21 cellular contexts compared by ENCODE assay signal in genomic region chr12:132405742-132406251, GRCh38.
DNase-seq lines count a peak whose midpoint lies in the region; ATAC-seq, FAIRE-seq and TF ChIP-seq lines count a peak whose summit lies in the region.
"Had no signal": no experiment of that assay in that cellular context is flagged by ENCODE, and none has a peak within 500 bp of the region (broad histone marks: within the 10 kb centered on the region; RNA-seq: fewer than 3 reads in every experiment).

No MANE protein-coding gene starts in this region.

- H4K91ac ChIP-seq in neuronal stem cell (ENCODE audit: low read depth, low read length, poor library complexity), result no peak overlapping the region

- H3K4me3 Mint-ChIP-seq in activated T-helper 2 cell treated with anti-CD3 and anti-CD28 coated beads, Interferon-gamma antibody, Interleukin-2, Interleukin-4, amounts not matched to agents 10 μg/mL and 5 μg/mL and 100 μg/mL, durations not matched to agents 14 hours and 24 hours and 36 hours (ENCODE audit: low read depth), result no peak overlapping the region
- H3K4me3 Mint-ChIP-seq: CD4-positive, alpha-beta T cell; H9 had no signal

- no peak for TF ChIP-seq CTCF in right atrium auricular region (IDR thresholded peaks at IDR 0.05)
- TF ChIP-seq CTCF in right lobe of liver (IDR thresholded peaks at IDR 0.05), result no peak
- no peak for TF ChIP-seq CTCF in HepG2 (CRISPR knock-in tag; IDR thresholded peaks at IDR 0.05)
- no peak for TF ChIP-seq CTCF in transverse colon (IDR thresholded peaks at IDR 0.05)

- no peaks in the 10 kb centered on the region for H3K36me3 Mint-ChIP-seq in activated T-helper 2 cell treated with anti-CD3 and anti-CD28 coated beads, Interferon-gamma antibody, Interleukin-2, Interleukin-4, amounts not matched to agents 10 μg/mL and 5 μg/mL and 100 μg/mL, durations not matched to agents 14 hours and 24 hours and 36 hours (ENCODE audit: low read depth)

- H2BK12ac ChIP-seq in neuronal stem cell (ENCODE audit: low read length), result peak overlapping the region; percentile 42

- H3K27ac ChIP-seq in right atrium auricular region (no peak overlapping the region), right lobe of liver (no peak overlapping the region), HepG2 (ENCODE audit: extremely low read length, insufficient read depth, low read length) (no peak overlapping the region), neuronal stem cell (replicated peaks; ENCODE audit: low read length) (no peak overlapping the region), transverse colon (no peak overlapping the region)
- H3K27ac ChIP-seq: 22Rv1, A549, C4-2B, HL-60 had no signal

- POLR2A ChIA-PET in HepG2 (lab: Yijun Ruan, JAX), result no interaction called here

- H3K79me1 ChIP-seq in neuronal stem cell (ENCODE audit: low read depth, low read length), result peaks cover 5% of the 10 kb centered on the region

- no peaks in the 10 kb centered on the region for H4K20me1 ChIP-seq in HepG2 (ENCODE audit: insufficient read depth, low read length)

- no peak overlapping the region for H2BK15ac ChIP-seq in neuronal stem cell (ENCODE audit: low read length)

- H3K9me3 ChIP-seq in right atrium auricular region, result no peaks in the 10 kb centered on the region
- no peaks in the 10 kb centered on the region for H3K9me3 ChIP-seq in right lobe of liver
- H3K9me3 ChIP-seq in HepG2 (ENCODE audit: low read length), result no peaks in the 10 kb centered on the region
- no peaks in the 10 kb centered on the region for H3K9me3 ChIP-seq in neuronal stem cell (replicated peaks in 1 of 2; ENCODE audit: control insufficient read depth in 2 of 2, insufficient read depth in 1 of 2, low read depth in 1 of 2, low read length in 2 of 2)
- H3K9me3 ChIP-seq in transverse colon, result no peaks in the 10 kb centered on the region
- H3K9me3 ChIP-seq: A549, Caco-2 had no signal

- DNase-seq in Right ventricle myocardium inferior (ENCODE audit: missing footprints), result peak; percentile 58
- no peak for DNase-seq in right atrium auricular region (ENCODE audit: low spot score)
- DNase-seq in right lobe of liver, result peak in 2 of 3 donors; percentile 8 to 51
- no peak for DNase-seq in HepG2 (ENCODE audit: low spot score)
- no peak for DNase-seq in neuronal stem cell (ENCODE audit: low spot score)
- DNase-seq in activated T-helper 2 cell treated with anti-CD3 and anti-CD28 coated beads, Interferon-gamma antibody, Interleukin-2, Interleukin-4, amounts not matched to agents 10 μg/mL and 5 μg/mL and 100 μg/mL, durations not matched to agents 14 hours and 24 hours and 36 hours (ENCODE audit: low spot score), result no peak
- no peak for DNase-seq in transverse colon
- DNase-seq: AML-193, Caco-2, H9 had no signal

- no peak for TF ChIP-seq RAD21 in HepG2 (CRISPR knock-in tag; IDR thresholded peaks at IDR 0.05)

- BruUV-seq in HepG2 (replicated peaks; lab: Mats Ljungman, UMichigan), result no TSS peak

- no peaks in the 10 kb centered on the region for H3K27me3 Mint-ChIP-seq in activated T-helper 2 cell treated with anti-CD3 and anti-CD28 coated beads, Interferon-gamma antibody, Interleukin-2, Interleukin-4, amounts not matched to agents 10 μg/mL and 5 μg/mL and 100 μg/mL, durations not matched to agents 14 hours and 24 hours and 36 hours (ENCODE audit: low read depth)

- H3K79me2 ChIP-seq in HepG2 (ENCODE audit: insufficient read depth, low read length), result no peaks in the 10 kb centered on the region

- H3K18ac ChIP-seq in neuronal stem cell (ENCODE audit: low read length), result no peak overlapping the region

- 63% methylated on average over 5 of the region's 22 CpGs for WGBS in right lobe of liver (ENCODE audit: insufficient coverage, low coverage, low lambda C conversion rate, missing lambda C conversion rate)
- WGBS in HepG2 (ENCODE audit: low lambda C conversion rate), result 27% methylated on average over 5 of the region's 22 CpGs
- no CpG with 5 or more reads among the region's 22 CpGs for WGBS in neuronal stem cell (ENCODE audit: extremely low coverage in 2 of 2, insufficient read length in 2 of 2, insufficient replicate concordance in 1 of 2), 2 donors
- 59% methylated on average over 21 of the region's 22 CpGs; no CpG with 5 or more reads in 1 of the 2 donors for WGBS in transverse colon (ENCODE audit: low coverage in 1 of 2), 2 donors

- TF ChIP-seq EP300 in HepG2 (IDR thresholded peaks at IDR 0.05; ENCODE audit: low read depth in 2 of 2, low read length in 2 of 2), result no peak
- no peak for TF ChIP-seq EP300 in HepG2 (CRISPR knock-in tag; IDR thresholded peaks at IDR 0.05; ENCODE audit: borderline replicate concordance)
- TF ChIP-seq EP300 in transverse colon (IDR thresholded peaks at IDR 0.05; ENCODE audit: low read depth), result no peak

- in situ Hi-C loops in HepG2 (cut with HindIII; ENCODE audit: extremely low pct_ligation_motif_present, low pct_unique_long_range_greater_than_20kb), result no loop called here
- in situ Hi-C loops in transverse colon (cut with MboI; ENCODE audit: low pct_ligation_motif_present in 1 of 4, low pct_unique_long_range_greater_than_20kb in 1 of 4, low sequenced_read_pairs in 3 of 4), result loop anchor here (25.0 kb wide), 3 partner anchors 107 to 207 kb away; partner anchors contain the start of genes LRCOL1 (in 3 of the 4) and P2RX2 (in 3 of the 4)

- H3K36me3 ChIP-seq in right atrium auricular region (no peaks in the 10 kb centered on the region), right lobe of liver (no peaks in the 10 kb centered on the region), HepG2 (replicated peaks in 1 of 2; ENCODE audit: control insufficient read depth in 1 of 2, insufficient read depth in 2 of 2, low read length in 2 of 2) (no peaks in the 10 kb centered on the region), neuronal stem cell (replicated peaks in 1 of 2; ENCODE audit: control insufficient read depth in 2 of 2, insufficient read depth in 2 of 2, low read length in 2 of 2) (no peaks in the 10 kb centered on the region), transverse colon (no peaks in the 10 kb centered on the region)

- H3K4me1 Mint-ChIP-seq in activated T-helper 2 cell treated with anti-CD3 and anti-CD28 coated beads, Interferon-gamma antibody, Interleukin-2, Interleukin-4, amounts not matched to agents 10 μg/mL and 5 μg/mL and 100 μg/mL, durations not matched to agents 14 hours and 24 hours and 36 hours (ENCODE audit: low read depth), result no peaks in the 10 kb centered on the region

- H3K9ac ChIP-seq in HepG2 (ENCODE audit: insufficient read depth, low read depth, low read length) (no peak overlapping the region), neuronal stem cell (ENCODE audit: low read depth, low read length, poor library complexity) (no peak overlapping the region)

- peak overlapping the region; percentile 50 for H2AK5ac ChIP-seq in neuronal stem cell (ENCODE audit: low read depth, low read length)

- H3K23ac ChIP-seq in neuronal stem cell (ENCODE audit: low read depth, low read length, poor library complexity), result no peak overlapping the region

- intact Hi-C loops in Right ventricle myocardium inferior (cut with DNase I) (no loop called here), right lobe of liver (cut with DNase I) (loop anchor here in 1 of 2 donors (10.0 kb wide), 1 partner anchor 251 kb away; no protein-coding TSS in a partner anchor), HepG2 (cut with micrococcal nuclease; ENCODE audit: unreplicated experiment) (no loop called here), transverse colon (cut with DNase I; ENCODE audit: low total_unique reads) (no loop called here)
- intact Hi-C loops in activated T-helper 2 cell treated with anti-CD3 and anti-CD28 coated beads, Interferon-gamma antibody, Interleukin-2, Interleukin-4, amounts not matched to agents 10 μg/mL and 5 μg/mL and 100 μg/mL, durations not matched to agents 14 hours and 24 hours and 36 hours (cut with micrococcal nuclease), result no loop called here

- ATAC-seq in Right ventricle myocardium inferior, result no peak
- no peak for ATAC-seq in right lobe of liver
- ATAC-seq in HepG2, result no peak
- peak; percentile 20 for ATAC-seq in esophagus mucosa

- no peak overlapping the region for H3K4ac ChIP-seq in neuronal stem cell (ENCODE audit: low read length)

- CTCF ChIA-PET in HepG2 (lab: Yijun Ruan, JAX; ENCODE audit: low intra/inter-chr PET ratio, low total read pairs), result no interaction called here

- H3K4me3 ChIP-seq in right atrium auricular region, result no peak overlapping the region
- H3K4me3 ChIP-seq in right lobe of liver, result no peak overlapping the region
- no peak overlapping the region for H3K4me3 ChIP-seq in HepG2 (replicated peaks in 1 of 3; ENCODE audit: insufficient read depth in 1 of 3, low read depth in 2 of 3, low read length in 3 of 3)
- H3K4me3 ChIP-seq in neuronal stem cell (ENCODE audit: low read length in 2 of 2), result no peak overlapping the region
- H3K4me3 ChIP-seq in transverse colon, result no peak overlapping the region
- H3K4me3 ChIP-seq: A549 had no signal

- no peak overlapping the region for H3K4me2 ChIP-seq in HepG2 (ENCODE audit: low read depth, low read length)
- no peak overlapping the region for H3K4me2 ChIP-seq in neuronal stem cell (ENCODE audit: insufficient read depth, low read length, poor library complexity, severe bottlenecking)
- H3K4me2 ChIP-seq: A549 had no signal

- H3K27me3 ChIP-seq in right atrium auricular region (no peaks in the 10 kb centered on the region), right lobe of liver (no peaks in the 10 kb centered on the region), HepG2 (ENCODE audit: control insufficient read depth in 1 of 2, insufficient read depth in 2 of 2, low read length in 2 of 2) (peaks cover 33 to 88% of the 10 kb centered on the region in 2 experiments), neuronal stem cell (ENCODE audit: control insufficient read depth in 3 of 3, insufficient read depth in 3 of 3, low read depth in 1 of 3, low read length in 3 of 3) (peaks cover 0 to 64% (median 0%) of the 10 kb centered on the region in 3 experiments), transverse colon (peaks cover 73% of the 10 kb centered on the region)

- no peak for FAIRE-seq in HepG2 (lab: Jason Lieb, UNC)
- FAIRE-seq: A549, D721Med, G401.6, GM12891, GM19239, H1 had no signal

- H3K9me3 Mint-ChIP-seq in activated T-helper 2 cell treated with anti-CD3 and anti-CD28 coated beads, Interferon-gamma antibody, Interleukin-2, Interleukin-4, amounts not matched to agents 10 μg/mL and 5 μg/mL and 100 μg/mL, durations not matched to agents 14 hours and 24 hours and 36 hours, result no peaks in the 10 kb centered on the region
- H3K9me3 Mint-ChIP-seq: CD4-positive, alpha-beta T cell; H9 had no signal

- H2BK120ac ChIP-seq in neuronal stem cell (ENCODE audit: low read depth, low read length), result no peak overlapping the region

- H3K4me1 ChIP-seq in right atrium auricular region (no peaks in the 10 kb centered on the region), right lobe of liver (no peaks in the 10 kb centered on the region), HepG2 (ENCODE audit: insufficient read depth, low read length) (no peaks in the 10 kb centered on the region), neuronal stem cell (ENCODE audit: control insufficient read depth in 2 of 2, insufficient read depth in 1 of 2, low read depth in 1 of 2, low read length in 2 of 2) (peaks cover 2 to 7% of the 10 kb centered on the region in 2 donors), transverse colon (no peaks in the 10 kb centered on the region)
- H3K4me1 ChIP-seq: A549, Caco-2 had no signal

- H3K27ac Mint-ChIP-seq in activated T-helper 2 cell treated with anti-CD3 and anti-CD28 coated beads, Interferon-gamma antibody, Interleukin-2, Interleukin-4, amounts not matched to agents 10 μg/mL and 5 μg/mL and 100 μg/mL, durations not matched to agents 14 hours and 24 hours and 36 hours, result no peak overlapping the region
- H3K27ac Mint-ChIP-seq: CD4-positive, alpha-beta T cell; H9 had no signal

- H3K14ac ChIP-seq in neuronal stem cell (ENCODE audit: low read length), result no peak overlapping the region

- H2BK5ac ChIP-seq in neuronal stem cell (ENCODE audit: low read length), result no peak overlapping the region

- TF ChIP-seq POLR2A in right lobe of liver (IDR thresholded peaks at IDR 0.05) (no peak), HepG2 (IDR thresholded peaks at IDR 0.05; ENCODE audit: insufficient read depth in 1 of 2, low read depth in 2 of 2, low read length in 2 of 2) (no peak), transverse colon (IDR thresholded peaks at IDR 0.05) (no peak)

- H2AFZ ChIP-seq in HepG2 (ENCODE audit: low read length), result no peak overlapping the region
- H2AFZ ChIP-seq in neuronal stem cell (ENCODE audit: low read length), result no peak overlapping the region

- H4K8ac ChIP-seq in neuronal stem cell (ENCODE audit: low read depth, low read length), result no peak overlapping the region

Comparison
In these comparisons a context has a peak if more than half of its experiments do, and no peak if none do; other contexts are left out.
1. DNase-seq: peak in Right ventricle myocardium inferior (single experiment) and right lobe of liver (2 of 3); none in right atrium auricular region (single experiment), HepG2 (single experiment), neuronal stem cell (single experiment), activated T-helper 2 cell treated with anti-CD3 and anti-CD28 coated beads, Interferon-gamma antibody, Interleukin-2, Interleukin-4, amounts not matched to agents 10 μg/mL and 5 μg/mL and 100 μg/mL, durations not matched to agents 14 hours and 24 hours and 36 hours (single experiment) and transverse colon (single experiment).